In the genomic region with DNA sequence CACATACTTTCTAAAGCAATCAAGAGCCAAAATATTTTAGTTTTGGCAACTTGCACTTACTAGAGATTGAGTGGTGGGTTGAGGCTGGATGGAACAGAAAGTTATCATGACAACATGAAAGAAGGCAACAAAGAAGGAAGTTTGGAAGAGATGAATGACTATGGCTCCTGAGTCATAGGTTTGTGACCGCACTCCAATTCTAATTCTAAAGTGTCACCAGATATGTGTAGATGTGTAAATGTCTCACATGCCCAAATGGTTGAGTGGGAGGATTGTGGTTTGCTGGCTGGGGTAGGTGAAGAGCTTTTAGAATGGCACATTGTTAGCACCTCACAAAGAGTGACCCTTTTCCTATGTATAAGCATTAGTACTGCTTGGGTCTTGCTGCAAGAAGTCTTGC, we compare ENCODE assay signal across 1 cellular context.
TF ChIP-seq lines count a peak whose summit lies in the region.

No MANE protein-coding gene starts in this region.

TF ChIP-seq in GM12878, 131 proteins besides CTCF, POLR2A, EP300 and RAD21:
- TF ChIP-seq YBX1 (IDR thresholded peaks at IDR 0.05) (no peak), MEF2B (IDR thresholded peaks at IDR 0.05; ENCODE audit: partially characterized antibody, poor library complexity, severe bottlenecking) (no peak), BCL11A (IDR thresholded peaks at IDR 0.05; ENCODE audit: low read depth, low read length) (no peak), ATF7 (IDR thresholded peaks at IDR 0.05; ENCODE audit: low read depth) (peak; percentile 20; the same call in 1 of the 2 replicates), ZNF24 (IDR thresholded peaks at IDR 0.05) (no peak), NR2F1 (conservative IDR thresholded peaks at IDR 0.05) (no peak), SREBF1 (IDR thresholded peaks at IDR 0.05; ENCODE audit: low read length) (no peak), HDAC2 (IDR thresholded peaks at IDR 0.05) (no peak), BRCA1 (IDR thresholded peaks at IDR 0.05; ENCODE audit: low read depth, low read length) (no peak), TCF3 (IDR thresholded peaks at IDR 0.05; ENCODE audit: borderline replicate concordance, insufficient read depth, low read depth, low read length) (no peak), GABPA (IDR thresholded peaks at IDR 0.05; ENCODE audit: low read depth) (no peak), BHLHE40 (IDR thresholded peaks at IDR 0.05; ENCODE audit: borderline replicate concordance in 1 of 2, low read depth in 2 of 2, low read length in 1 of 2) (peak in 1 of 2 experiments; percentile 79; a peak in 2 of 4 replicates), PAX5 (IDR thresholded peaks at IDR 0.05; ENCODE audit: borderline replicate concordance, low read depth, low read length) (no peak), ZNF384 (IDR thresholded peaks at IDR 0.05; ENCODE audit: borderline replicate concordance, low read depth, low read length) (no peak), SMC3 (IDR thresholded peaks at IDR 0.05; ENCODE audit: borderline replicate concordance, low read length) (no peak), IKZF2 (IDR thresholded peaks at IDR 0.05) (peak in 1 of 2 experiments; percentile 41; a peak in 1 of 4 replicates), RUNX3 (IDR thresholded peaks at IDR 0.05; ENCODE audit: low read length) (0 out of 2 replicates have a peak, but pooled peaks have one; percentile 12), MTA2 (IDR thresholded peaks at IDR 0.05; ENCODE audit: low read depth) (peak; percentile 60), BMI1 (IDR thresholded peaks at IDR 0.05; ENCODE audit: borderline replicate concordance) (no peak), KLF5 (IDR thresholded peaks at IDR 0.05; ENCODE audit: partially characterized antibody) (no peak), ASH2L (IDR thresholded peaks at IDR 0.05; ENCODE audit: borderline replicate concordance, low read depth) (no peak), EGR1 (IDR thresholded peaks at IDR 0.05; ENCODE audit: borderline replicate concordance in 1 of 2, low read depth in 2 of 2, low read length in 2 of 2) (no peak)
TF ChIP-seq in GM12878: peak in this region for 5.
